In genomic region chr1:165833358-165833757, GRCh38 we compare ENCODE assay signal across 1 cellular context.
TF ChIP-seq lines count a peak whose summit lies in the region.

No MANE protein-coding gene starts in this region.

TF ChIP-seq in K562, 482 proteins besides CTCF, POLR2A, EP300 and RAD21:
- TF ChIP-seq ZNF444 (CRISPR knock-in tag; IDR thresholded peaks at IDR 0.05) (no peak), DMBX1 (CRISPR knock-in tag; IDR thresholded peaks at IDR 0.05; ENCODE audit: borderline replicate concordance) (no peak), MAZ (CRISPR knock-in tag; conservative IDR thresholded peaks at IDR 0.05 in 1 of 2, IDR thresholded peaks at IDR 0.05 in 1 of 2) (0 out of 4 replicates have a peak, but pooled peaks of 1 of the 2 experiments have one; percentile 9), SMARCA5 (IDR thresholded peaks at IDR 0.05) (0 out of 2 replicates have a peak, but pooled peaks have one; percentile 22), HDGF (IDR thresholded peaks at IDR 0.05) (peak; percentile 46; the same call in 1 of the 2 replicates), KAT2B (IDR thresholded peaks at IDR 0.05; ENCODE audit: low read depth, low read length) (no peak)
